ENCODE assay signal across 13 cellular contexts in the genomic region with DNA sequence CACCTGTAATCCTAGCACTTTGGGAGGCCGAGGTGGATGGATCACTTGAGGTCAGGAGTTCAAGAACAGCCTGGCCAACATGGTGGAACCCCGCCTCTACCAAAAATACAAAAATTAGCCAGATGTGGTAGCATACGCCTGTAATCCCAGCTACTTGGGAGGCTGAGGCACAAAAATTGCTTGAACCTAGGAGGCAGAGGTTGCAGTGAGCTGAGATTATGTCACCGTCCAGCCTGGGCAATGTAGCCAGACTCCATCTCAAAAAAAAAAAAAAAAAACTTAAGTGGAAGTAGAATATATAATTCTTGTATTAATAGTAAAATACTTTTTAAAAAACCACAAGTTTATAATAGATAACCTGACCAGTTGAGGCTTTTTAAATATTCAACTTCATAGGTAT. TPM values are rescaled to one million over a fixed set of nuclear protein-coding genes. Genes with fewer than 3 reads are reported as not detected.
"Had no signal": no experiment of that assay in that cellular context is flagged by ENCODE, and none has a peak within 500 bp of the region (broad histone marks: within the 10 kb centered on the region; RNA-seq: fewer than 3 reads in every experiment).

No MANE protein-coding gene starts in this region.

RNA-seq across cellular contexts. Expression of gene PLA2G12B, which starts 30.0 kb away (rescaled TPM):
- total RNA-seq: kidney epithelial cell; left ventricle myocardium superior; lower leg skin; lung microvascular endothelial cell; mammary epithelial cell; mesenteric fat pad; mesothelial cell of epicardium; mononuclear cell; mucosa of gallbladder; myocyte; naive thymus-derived CD4-positive, alpha-beta T cell had no signal
- polyA plus RNA-seq: immature natural killer cell; keratinocyte; mammary epithelial cell; naive thymus-derived CD4-positive, alpha-beta T cell had no signal
